13 cellular contexts compared by ENCODE assay signal in genomic region chr18:32425466-32425865, GRCh38. TPM values are rescaled to one million over a fixed set of nuclear protein-coding genes. Genes with fewer than 3 reads are reported as not detected.
DNase-seq lines count a peak whose midpoint lies in the region; ATAC-seq and TF ChIP-seq lines count a peak whose summit lies in the region.
"Had no signal": no experiment of that assay in that cellular context is flagged by ENCODE, and none has a peak within 500 bp of the region (broad histone marks: within the 10 kb centered on the region; RNA-seq: fewer than 3 reads in every experiment).

No MANE protein-coding gene starts in this region.

- in situ Hi-C loops in brain microvascular endothelial cell (cut with HindIII; ENCODE audit: low pct_ligation_motif_present, low sequenced_read_pairs): no loop called here

- ATAC-seq in GM18519 (IDR thresholded peaks at IDR 0.05; ENCODE audit: low FRiP score, unreplicated experiment): no peak

- DNase-seq in LHCN-M2 (ENCODE audit: low read depth): peak; percentile 66
- peak; percentile 36 for DNase-seq in brain microvascular endothelial cell
- no peak for DNase-seq in left ventricle myocardium inferior
- DNase-seq in stromal cell of bone marrow (ENCODE audit: low read depth): peak; percentile 9
- no peak for DNase-seq in islet precursor cell
- DNase-seq in D341Med (ENCODE audit: low spot score): no peak
- no peak for DNase-seq in activated T-cell treated with anti-CD3 and anti-CD28 coated beads, Interleukin-2, amount 50 U/mL, for 48 hours
- DNase-seq: activated naive CD4-positive, alpha-beta T cell; DMS 273 treated with DMSO at 0.1 percent for 48 hours; dorsolateral prefrontal cortex; MG63; Peyer's patch had no signal

- H3K4me3 ChIP-seq in brain microvascular endothelial cell (ENCODE audit: low read depth, low read length): no peak overlapping the region
- H3K4me3 ChIP-seq in left ventricle myocardium inferior: peak overlapping the region; percentile 17
- H3K4me3 ChIP-seq: MG63, Peyer's patch had no signal

- H3K9me3 ChIP-seq in left ventricle myocardium inferior (replicated peaks): no peaks in the 10 kb centered on the region
- H3K9me3 ChIP-seq: MG63, Peyer's patch had no signal

- TF ChIP-seq CTCF in brain microvascular endothelial cell (IDR thresholded peaks at IDR 0.05; ENCODE audit: low read depth, low read length, missing control alignments) (no peak), left ventricle myocardium inferior (IDR thresholded peaks at IDR 0.05; ENCODE audit: borderline replicate concordance) (no peak)

- H3K4me1 ChIP-seq in left ventricle myocardium inferior: peaks cover 88% of the 10 kb centered on the region
- H3K4me1 ChIP-seq: Peyer's patch had no signal

- H3K36me3 ChIP-seq in brain microvascular endothelial cell (replicated peaks) (no peaks in the 10 kb centered on the region), left ventricle myocardium inferior (no peaks in the 10 kb centered on the region)
- H3K36me3 ChIP-seq: MG63, Peyer's patch had no signal

- intact Hi-C loops in left ventricle myocardium inferior (cut with micrococcal nuclease): no loop called here

- H3K27ac ChIP-seq in brain microvascular endothelial cell (peak overlapping the region; percentile 76), left ventricle myocardium inferior (replicated peaks) (peak overlapping the region; percentile 70)
- H3K27ac ChIP-seq: Peyer's patch had no signal

- H3K27me3 ChIP-seq in brain microvascular endothelial cell (replicated peaks) (no peaks in the 10 kb centered on the region), left ventricle myocardium inferior (ENCODE audit: low read depth) (no peaks in the 10 kb centered on the region)
- H3K27me3 ChIP-seq: dorsolateral prefrontal cortex, MG63, Peyer's patch had no signal

RNA-seq across cellular contexts. Expression of gene GAREM1, which starts 45.2 kb away (rescaled TPM):
- total RNA-seq in LHCN-M2 (2014; rRNA removed): 3.1 and 3.8 TPM in 2 replicates
- 1.5 TPM for polyA plus RNA-seq in LHCN-M2 (2012)
- 8.6 TPM for total RNA-seq in left ventricle myocardium inferior

Comparison
In these comparisons a context has a peak if more than half of its experiments do, and no peak if none do; other contexts are left out.
1. DNase-seq: peak in LHCN-M2 (single experiment), brain microvascular endothelial cell (single experiment) and stromal cell of bone marrow (single experiment); none in left ventricle myocardium inferior (single experiment), islet precursor cell (single experiment), D341Med (single experiment) and activated T-cell treated with anti-CD3 and anti-CD28 coated beads, Interleukin-2, amount 50 U/mL, for 48 hours (0 of 2).